ENCODE assay signal across 9 cellular contexts in genomic region chr5:39624268-39624886, GRCh38.
A peak's percentile ranks its signal among the peaks of the same experiment; 100 is the strongest.
DNase-seq lines count a peak whose midpoint lies in the region; ATAC-seq, FAIRE-seq and TF ChIP-seq lines count a peak whose summit lies in the region.
"Had no signal": no experiment of that assay in that cellular context is flagged by ENCODE, and none has a peak within 500 bp of the region (broad histone marks: within the 10 kb centered on the region; RNA-seq: fewer than 3 reads in every experiment).

No MANE protein-coding gene starts in this region.

- no peaks in the 10 kb centered on the region for H3K36me3 ChIP-seq in prostate gland

- no peak for TF ChIP-seq CTCF in prostate gland (IDR thresholded peaks at IDR 0.05)

- no peak for TF ChIP-seq POLR2A in prostate gland (IDR thresholded peaks at IDR 0.05)

- no peak overlapping the region for H3K4me3 ChIP-seq in prostate gland

- H3K27ac ChIP-seq in prostate gland: no peak overlapping the region

- H3K9me3 ChIP-seq in prostate gland: no peaks in the 10 kb centered on the region

- 21% methylated on average over 1 of the region's 1 CpG for WGBS in prostate gland

- FAIRE-seq in colon (lab: Jason Lieb, UNC) (peak; percentile 85), HTR-8/SVneo (lab: Jason Lieb, UNC) (no peak)

- H3K27me3 ChIP-seq in prostate gland (replicated peaks; ENCODE audit: insufficient read depth): no peaks in the 10 kb centered on the region

- peak; percentile 41 for DNase-seq in prostate gland (ENCODE audit: low spot score)
- no peak for DNase-seq in stimulated activated CD4-positive, alpha-beta T cell treated with anti-CD3 and anti-CD28 coated beads, Interleukin-4, amount 100 ng/mL, for 4 hours
- DNase-seq in HTR-8/SVneo (ENCODE audit: insufficient read length, low spot score): no peak
- no peak for DNase-seq in HEK293T (ENCODE audit: extremely low spot score)

- peak; percentile 83 for ATAC-seq in GM19043 (IDR thresholded peaks at IDR 0.05; ENCODE audit: low read depth, unreplicated experiment)
- peak; percentile 82 for ATAC-seq in HG03520 (IDR thresholded peaks at IDR 0.05; ENCODE audit: unreplicated experiment)
- no peak for ATAC-seq in GM21737 (IDR thresholded peaks at IDR 0.05; ENCODE audit: unreplicated experiment)
- ATAC-seq: stimulated activated effector memory CD8-positive, alpha-beta T cell treated with anti-CD3 and anti-CD28 coated beads, Interleukin-12 subunit alpha, Interleukin-12 subunit beta, amount 100 ng/mL, for 72 hours had no signal

- intact Hi-C loops in prostate gland (cut with DNase I): no loop called here

- H3K4me1 ChIP-seq in prostate gland (replicated peaks): no peaks in the 10 kb centered on the region

- CTCF ChIA-PET in HEK293T (lab: Yijun Ruan, JAX): no interaction called here

- POLR2A ChIA-PET in HEK293T (lab: Yijun Ruan, JAX): no interaction called here

TF ChIP-seq in HEK293T, 16 proteins besides CTCF, POLR2A, EP300 and RAD21:
- TF ChIP-seq NFRKB (IDR thresholded peaks at IDR 0.05) (no peak), CTBP1 (IDR thresholded peaks at IDR 0.05; ENCODE audit: borderline replicate concordance) (no peak), HDGF (IDR thresholded peaks at IDR 0.05; ENCODE audit: borderline replicate concordance) (no peak), SP1 (IDR thresholded peaks at IDR 0.05) (no peak), ARNT (IDR thresholded peaks at IDR 0.05) (no peak), FOXA1 (IDR thresholded peaks at IDR 0.05) (no peak), PKNOX1 (IDR thresholded peaks at IDR 0.05) (no peak), BHLHE40 (IDR thresholded peaks at IDR 0.05; ENCODE audit: borderline replicate concordance) (no peak), FOXM1 (IDR thresholded peaks at IDR 0.05; ENCODE audit: borderline replicate concordance) (no peak), ZNF384 (IDR thresholded peaks at IDR 0.05) (no peak), LEF1 (IDR thresholded peaks at IDR 0.05; ENCODE audit: borderline replicate concordance) (no peak)
